1 cellular context compared by ENCODE assay signal in the genomic region with DNA sequence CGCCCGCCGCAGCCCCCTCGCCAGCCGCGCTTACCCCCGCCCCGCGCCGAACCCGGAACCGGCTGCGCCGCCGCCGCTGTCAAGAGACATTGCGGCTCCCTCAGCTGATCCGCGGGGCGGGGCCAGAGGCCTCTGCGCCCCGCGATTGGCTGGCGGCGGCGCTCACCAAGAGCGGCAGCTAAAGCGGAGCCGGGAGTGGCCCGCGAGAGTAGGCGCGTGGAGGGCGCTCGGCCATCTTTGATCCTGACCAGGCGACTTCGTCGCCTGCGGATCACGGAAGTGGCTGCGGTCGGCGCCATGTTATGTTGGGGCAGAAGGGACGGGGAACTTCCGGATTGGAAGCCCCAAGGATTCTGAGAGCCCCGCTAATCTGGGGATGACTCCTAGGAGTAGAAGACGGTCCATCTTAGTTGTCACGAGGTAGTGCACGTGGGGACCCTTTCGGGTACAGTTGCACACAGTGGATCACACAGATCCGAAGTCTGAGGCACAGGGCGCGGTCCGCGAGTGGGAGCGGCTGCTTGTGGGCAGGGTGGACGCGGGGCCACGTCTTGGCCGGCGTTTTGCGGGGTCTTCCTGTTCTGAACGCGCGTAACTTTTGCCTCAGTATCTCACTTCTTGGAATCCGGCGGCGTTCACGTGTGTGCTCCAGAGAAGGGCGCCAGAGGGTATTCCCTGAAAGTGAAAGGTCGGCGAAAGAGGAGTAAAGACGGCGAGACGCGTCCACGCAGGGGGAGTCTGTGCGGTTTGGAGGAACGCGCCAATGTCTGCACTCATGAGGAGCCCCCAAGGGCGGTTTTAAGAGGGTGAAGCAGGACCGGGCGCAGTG.
TF ChIP-seq lines count a peak whose summit lies in the region.

A gene with protein sequence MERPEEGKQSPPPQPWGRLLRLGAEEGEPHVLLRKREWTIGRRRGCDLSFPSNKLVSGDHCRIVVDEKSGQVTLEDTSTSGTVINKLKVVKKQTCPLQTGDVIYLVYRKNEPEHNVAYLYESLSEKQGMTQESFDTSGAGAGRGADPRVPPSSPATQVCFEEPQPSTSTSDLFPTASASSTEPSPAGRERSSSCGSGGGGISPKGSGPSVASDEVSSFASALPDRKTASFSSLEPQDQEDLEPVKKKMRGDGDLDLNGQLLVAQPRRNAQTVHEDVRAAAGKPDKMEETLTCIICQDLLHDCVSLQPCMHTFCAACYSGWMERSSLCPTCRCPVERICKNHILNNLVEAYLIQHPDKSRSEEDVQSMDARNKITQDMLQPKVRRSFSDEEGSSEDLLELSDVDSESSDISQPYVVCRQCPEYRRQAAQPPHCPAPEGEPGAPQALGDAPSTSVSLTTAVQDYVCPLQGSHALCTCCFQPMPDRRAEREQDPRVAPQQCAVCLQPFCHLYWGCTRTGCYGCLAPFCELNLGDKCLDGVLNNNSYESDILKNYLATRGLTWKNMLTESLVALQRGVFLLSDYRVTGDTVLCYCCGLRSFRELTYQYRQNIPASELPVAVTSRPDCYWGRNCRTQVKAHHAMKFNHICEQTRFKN (minus strand): TSS at position 93 of the 829 bp plus-strand sequence. CDS start 277 bp downstream, outside the sequence.

TF ChIP-seq in HepG2, 621 proteins besides CTCF, POLR2A, EP300 and RAD21 (continued from another document):
- TF ChIP-seq, protein P1, sequence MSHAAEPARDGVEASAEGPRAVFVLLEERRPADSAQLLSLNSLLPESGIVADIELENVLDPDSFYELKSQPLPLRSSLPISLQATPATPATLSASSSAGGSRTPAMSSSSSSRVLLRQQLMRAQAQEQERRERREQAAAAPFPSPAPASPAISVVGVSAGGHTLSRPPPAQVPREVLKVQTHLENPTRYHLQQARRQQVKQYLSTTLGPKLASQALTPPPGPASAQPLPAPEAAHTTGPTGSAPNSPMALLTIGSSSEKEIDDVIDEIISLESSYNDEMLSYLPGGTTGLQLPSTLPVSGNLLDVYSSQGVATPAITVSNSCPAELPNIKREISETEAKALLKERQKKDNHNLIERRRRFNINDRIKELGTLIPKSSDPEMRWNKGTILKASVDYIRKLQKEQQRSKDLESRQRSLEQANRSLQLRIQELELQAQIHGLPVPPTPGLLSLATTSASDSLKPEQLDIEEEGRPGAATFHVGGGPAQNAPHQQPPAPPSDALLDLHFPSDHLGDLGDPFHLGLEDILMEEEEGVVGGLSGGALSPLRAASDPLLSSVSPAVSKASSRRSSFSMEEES (CRISPR knock-in tag; IDR thresholded peaks at IDR 0.05): peak; percentile 68; the same call in 1 of the 2 replicates
- TF ChIP-seq ZNF333 (CRISPR knock-in tag; IDR thresholded peaks at IDR 0.05; ENCODE audit: borderline replicate concordance) (no peak; the same call in 1 of the 2 replicates), KAT7 (CRISPR knock-in tag; IDR thresholded peaks at IDR 0.05; ENCODE audit: borderline replicate concordance) (0 out of 2 replicates have a peak, but pooled peaks have one; percentile 16), ZSCAN31 (CRISPR knock-in tag; IDR thresholded peaks at IDR 0.05; ENCODE audit: low read depth) (no peak)
